In genomic region chr4:70759126-70759525, GRCh38 we compare ENCODE assay signal across 24 cellular contexts. TPM values are rescaled to one million over a fixed set of nuclear protein-coding genes. Genes with fewer than 3 reads are reported as not detected.
DNase-seq lines count a peak whose midpoint lies in the region; ATAC-seq and TF ChIP-seq lines count a peak whose summit lies in the region.
"Had no signal": no experiment of that assay in that cellular context is flagged by ENCODE, and none has a peak within 500 bp of the region (broad histone marks: within the 10 kb centered on the region; RNA-seq: fewer than 3 reads in every experiment).

No MANE protein-coding gene starts in this region.

- no peak overlapping the region for H3K4me3 Mint-ChIP-seq in stimulated activated effector memory CD8-positive, alpha-beta T cell treated with anti-CD3 and anti-CD28 coated beads, Interleukin-12 subunit alpha, Interleukin-12 subunit beta, amount 100 ng/mL, for 72 hours
- H3K4me3 Mint-ChIP-seq: activated CD4-positive, alpha-beta memory T cell treated with anti-CD3 and anti-CD28 coated beads, Interleukin-2, amount 10 ng/mL, durations not matched to agents 7 days and 5 days had no signal

- peaks cover 20% of the 10 kb centered on the region for H3K36me3 ChIP-seq in left ventricle myocardium inferior

- no peak overlapping the region for H3K27ac Mint-ChIP-seq in stimulated activated effector memory CD8-positive, alpha-beta T cell treated with anti-CD3 and anti-CD28 coated beads, Interleukin-12 subunit alpha, Interleukin-12 subunit beta, amount 100 ng/mL, for 72 hours
- H3K27ac Mint-ChIP-seq: activated CD4-positive, alpha-beta memory T cell treated with anti-CD3 and anti-CD28 coated beads, Interleukin-2, amount 10 ng/mL, durations not matched to agents 7 days and 5 days had no signal

- ATAC-seq in Right ventricle myocardium superior (ENCODE audit: poor library complexity), result no peak
- no peak for ATAC-seq in stimulated activated effector memory CD8-positive, alpha-beta T cell treated with anti-CD3 and anti-CD28 coated beads, Interleukin-12 subunit alpha, Interleukin-12 subunit beta, amount 100 ng/mL, for 72 hours
- ATAC-seq: left cardiac atrium, mucosa of descending colon, right cardiac atrium had no signal

- intact Hi-C loops in left ventricle myocardium inferior (cut with micrococcal nuclease), result no loop called here
- intact Hi-C loops in Right ventricle myocardium superior (cut with DNase I), result no loop called here

- no peaks in the 10 kb centered on the region for H3K36me3 Mint-ChIP-seq in stimulated activated effector memory CD8-positive, alpha-beta T cell treated with anti-CD3 and anti-CD28 coated beads, Interleukin-12 subunit alpha, Interleukin-12 subunit beta, amount 100 ng/mL, for 72 hours

- no peaks in the 10 kb centered on the region for H3K27me3 ChIP-seq in left ventricle myocardium inferior (ENCODE audit: low read depth)
- H3K27me3 ChIP-seq: testis had no signal

- DNase-seq in left ventricle myocardium inferior, result no peak
- no peak for DNase-seq in Right ventricle myocardium superior
- peak; percentile 16 for DNase-seq in M059J (ENCODE audit: low read depth)
- peak; percentile 11 for DNase-seq in fibroblast of villous mesenchyme (ENCODE audit: low read depth)
- DNase-seq in stimulated activated effector memory CD8-positive, alpha-beta T cell treated with anti-CD3 and anti-CD28 coated beads, Interleukin-12 subunit alpha, Interleukin-12 subunit beta, amount 100 ng/mL, for 72 hours (ENCODE audit: low spot score in 2 of 2), result no peak
- DNase-seq in middle frontal gyrus (ENCODE audit: extremely low spot score, low spot score), result no peak
- no peak for DNase-seq in NCI-H774 (lab: John Stamatoyannopoulos, UW)
- DNase-seq: activated CD4-positive, alpha-beta memory T cell treated with anti-CD3 and anti-CD28 coated beads, Interleukin-2, amount 10 ng/mL, durations not matched to agents 7 days and 5 days; amniotic stem cell; Calu3; caudate nucleus; erythroblast; GM23248; left cardiac atrium; mucosa of descending colon; NCI-H1105 treated with DMSO at 0.1 percent for 48 hours; NCI-H524 treated with DMSO at 0.1 percent for 48 hours; occipital lobe; right cardiac atrium; stimulated activated CD4-positive, alpha-beta T cell treated with anti-CD3 and anti-CD28 coated beads, Interleukin-15, amount 100 ng/mL, for 24 hours; SW 1271; testis had no signal

- peaks cover 19% of the 10 kb centered on the region for H3K4me1 ChIP-seq in left ventricle myocardium inferior
- H3K4me1 ChIP-seq: testis had no signal

- H3K9me3 Mint-ChIP-seq in stimulated activated effector memory CD8-positive, alpha-beta T cell treated with anti-CD3 and anti-CD28 coated beads, Interleukin-12 subunit alpha, Interleukin-12 subunit beta, amount 100 ng/mL, for 72 hours, result no peaks in the 10 kb centered on the region
- H3K9me3 Mint-ChIP-seq: activated CD4-positive, alpha-beta memory T cell treated with anti-CD3 and anti-CD28 coated beads, Interleukin-2, amount 10 ng/mL, durations not matched to agents 7 days and 5 days had no signal

- TF ChIP-seq CTCF in left ventricle myocardium inferior (IDR thresholded peaks at IDR 0.05; ENCODE audit: borderline replicate concordance), result no peak
- no peak for TF ChIP-seq CTCF in fibroblast of villous mesenchyme (IDR thresholded peaks at IDR 0.05; ENCODE audit: insufficient read depth, low read depth, low read length)

- H3K4me3 ChIP-seq in left ventricle myocardium inferior, result no peak overlapping the region
- no peak overlapping the region for H3K4me3 ChIP-seq in fibroblast of villous mesenchyme (ENCODE audit: low read depth, low read length)
- H3K4me3 ChIP-seq: GM23248, mucosa of descending colon, testis had no signal

- peak overlapping the region; percentile 39 for H3K27ac ChIP-seq in left ventricle myocardium inferior (replicated peaks)
- H3K27ac ChIP-seq: GM23248, KMS-11, testis, VCaP had no signal

- peaks cover 14% of the 10 kb centered on the region for H3K4me1 Mint-ChIP-seq in stimulated activated effector memory CD8-positive, alpha-beta T cell treated with anti-CD3 and anti-CD28 coated beads, Interleukin-12 subunit alpha, Interleukin-12 subunit beta, amount 100 ng/mL, for 72 hours

- no peaks in the 10 kb centered on the region for H3K9me3 ChIP-seq in left ventricle myocardium inferior (replicated peaks)
- H3K9me3 ChIP-seq: mucosa of descending colon, testis had no signal

RNA-seq across cellular contexts. Expression of gene RUFY3, which starts 37.4 kb away (rescaled TPM):
- total RNA-seq in left ventricle myocardium inferior (20.5 TPM), Right ventricle myocardium superior (19.4 TPM), fibroblast of villous mesenchyme (56.7 and 60.5 TPM in 2 replicates)
- 6.9 and 12.9 TPM in 2 replicates for total RNA-seq in M059J (2014; rRNA removed; shearing (Covaris generic))

Comparison
In these comparisons a context has a peak if more than half of its experiments do, and no peak if none do; other contexts are left out.
1. DNase-seq: peak in M059J (single experiment) and fibroblast of villous mesenchyme (single experiment); none in left ventricle myocardium inferior (single experiment), Right ventricle myocardium superior (single experiment), stimulated activated effector memory CD8-positive, alpha-beta T cell treated with anti-CD3 and anti-CD28 coated beads, Interleukin-12 subunit alpha, Interleukin-12 subunit beta, amount 100 ng/mL, for 72 hours (0 of 2), middle frontal gyrus (single experiment) and NCI-H774 (single experiment).